ENCODE assay signal across 18 cellular contexts in the genomic region with DNA sequence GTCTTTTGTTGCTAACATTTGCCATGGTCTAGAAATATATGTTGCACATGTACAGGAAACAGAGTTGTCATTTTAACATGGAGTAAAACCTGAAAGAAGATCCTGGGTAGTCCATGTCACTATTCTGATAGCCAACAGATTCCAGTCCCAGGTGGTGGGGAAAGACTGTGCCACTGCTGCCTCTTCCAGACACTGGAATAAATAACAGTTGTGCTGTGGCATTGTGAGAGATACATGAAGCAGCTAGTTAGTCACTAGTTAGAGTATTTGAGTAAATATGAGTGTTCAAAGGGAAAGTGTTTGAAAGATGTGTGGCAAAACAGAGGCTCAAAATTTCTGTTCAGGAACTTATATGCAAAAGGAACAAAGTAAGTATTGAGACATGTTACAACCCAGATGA.
A peak's percentile ranks its signal among the peaks of the same experiment; 100 is the strongest.
DNase-seq lines count a peak whose midpoint lies in the region; ATAC-seq, FAIRE-seq and TF ChIP-seq lines count a peak whose summit lies in the region.
"Had no signal": no experiment of that assay in that cellular context is flagged by ENCODE, and none has a peak within 500 bp of the region (broad histone marks: within the 10 kb centered on the region; RNA-seq: fewer than 3 reads in every experiment).

No MANE protein-coding gene starts in this region.

- DNase-seq in DMS53 (lab: John Stamatoyannopoulos, UW) (peak; percentile 53), LHCN-M2 (ENCODE audit: low read depth) (peak; percentile 4), bronchial epithelial cell (ENCODE audit: low read depth) (peak; percentile 39), myocyte (ENCODE audit: low read depth) (peak; percentile 16), OCI-LY7 (ENCODE audit: low spot score) (no peak), GM19238 (ENCODE audit: insufficient read length, low spot score) (no peak), GM23248 (no peak)
- DNase-seq in activated CD4-positive, alpha-beta T cell treated with anti-CD3 and anti-CD28 coated beads for 36 hours = no peak
- DNase-seq: CD8-positive, alpha-beta T cell; COR-L47; DMS153; HCEC 1CT had no signal

- no peaks in the 10 kb centered on the region for H3K36me3 ChIP-seq in bronchial epithelial cell (ENCODE audit: control insufficient read depth, insufficient read depth, low read length)
- no peaks in the 10 kb centered on the region for H3K36me3 ChIP-seq in OCI-LY7 (ENCODE audit: insufficient read depth, low read length)
- no peaks in the 10 kb centered on the region for H3K36me3 ChIP-seq in GM23248 (ENCODE audit: low read depth)

- H3K9me3 ChIP-seq in OCI-LY7 (ENCODE audit: low read length) = no peaks in the 10 kb centered on the region
- no peaks in the 10 kb centered on the region for H3K9me3 ChIP-seq in GM23248 (ENCODE audit: low read depth)

- H3K27ac Mint-ChIP-seq in activated CD4-positive, alpha-beta T cell treated with anti-CD3 and anti-CD28 coated beads for 36 hours = no peak overlapping the region
- H3K27ac Mint-ChIP-seq: CD14-positive monocyte; CD8-positive, alpha-beta T cell; GM23338 had no signal

- H3K27me3 Mint-ChIP-seq in activated CD4-positive, alpha-beta T cell treated with anti-CD3 and anti-CD28 coated beads for 36 hours = no peaks in the 10 kb centered on the region

- H3K4me3 ChIP-seq in bronchial epithelial cell (ENCODE audit: low read depth, low read length) = no peak overlapping the region
- H3K4me3 ChIP-seq in OCI-LY7 (ENCODE audit: low read depth, low read length, poor library complexity, severe bottlenecking) = no peak overlapping the region
- H3K4me3 ChIP-seq in GM23248 = no peak overlapping the region
- H3K4me3 ChIP-seq: GM23338 had no signal

- H3K36me3 Mint-ChIP-seq in activated CD4-positive, alpha-beta T cell treated with anti-CD3 and anti-CD28 coated beads for 36 hours (ENCODE audit: low read depth) = no peaks in the 10 kb centered on the region
- H3K36me3 Mint-ChIP-seq: CD14-positive monocyte; CD8-positive, alpha-beta T cell had no signal

- in situ Hi-C loops in GM23248 (cut with MboI) = no loop called here

- no peak for ATAC-seq in activated CD4-positive, alpha-beta T cell treated with anti-CD3 and anti-CD28 coated beads for 36 hours
- ATAC-seq: CD8-positive, alpha-beta T cell; GM23338; HepG2 had no signal

- no peaks in the 10 kb centered on the region for H3F3A ChIP-seq in GM23248 (ENCODE audit: insufficient read depth)

- CTCF ChIA-PET in OCI-LY7 (lab: Charles Lee; ENCODE audit: unreplicated experiment) = no interaction called here
- CTCF ChIA-PET in activated CD4-positive, alpha-beta T cell treated with anti-CD3 and anti-CD28 coated beads for 36 hours (lab: Charles Lee) = no interaction called here

- no peak overlapping the region for H3K9ac ChIP-seq in GM23248

- BruUV-seq in OCI-LY7 (replicated peaks; lab: Mats Ljungman, UMichigan) = no TSS peak

- no peaks in the 10 kb centered on the region for H3K27me3 ChIP-seq in bronchial epithelial cell (ENCODE audit: control insufficient read depth, insufficient read depth, low read length)
- H3K27me3 ChIP-seq in GM23248 (replicated peaks; ENCODE audit: insufficient read depth) = no peaks in the 10 kb centered on the region

- intact Hi-C loops in OCI-LY7 (cut with micrococcal nuclease; ENCODE audit: unreplicated experiment) = no loop called here
- intact Hi-C loops in activated CD4-positive, alpha-beta T cell treated with anti-CD3 and anti-CD28 coated beads for 36 hours (cut with DNase I, micrococcal nuclease) = no loop called here

- H2AFZ ChIP-seq in OCI-LY7 (ENCODE audit: low read length) (no peak overlapping the region), GM23248 (no peak overlapping the region)
- H2AFZ ChIP-seq: GM23338 had no signal

- H3K4me2 ChIP-seq in OCI-LY7 (ENCODE audit: low read length) (no peak overlapping the region), GM23248 (ENCODE audit: unreplicated experiment) (no peak overlapping the region)
- H3K4me2 ChIP-seq: GM23338 had no signal

- FAIRE-seq in bronchial epithelial cell (lab: Jason Lieb, UNC) = no peak
- FAIRE-seq: D721Med, HepG2, HTR-8/SVneo had no signal

- H3K9me3 Mint-ChIP-seq in activated CD4-positive, alpha-beta T cell treated with anti-CD3 and anti-CD28 coated beads for 36 hours (ENCODE audit: low read depth) = no peaks in the 10 kb centered on the region
- H3K9me3 Mint-ChIP-seq: GM23338 had no signal

- POLR2A ChIA-PET in OCI-LY7 (lab: Charles Lee) = no interaction called here
- POLR2A ChIA-PET in activated CD4-positive, alpha-beta T cell treated with anti-CD3 and anti-CD28 coated beads for 36 hours (lab: Charles Lee) = no interaction called here

- H4K20me1 ChIP-seq in OCI-LY7 (ENCODE audit: insufficient read depth, low read length) (no peaks in the 10 kb centered on the region), GM23248 (ENCODE audit: insufficient read depth) (no peaks in the 10 kb centered on the region)

- TF ChIP-seq CTCF in bronchial epithelial cell (IDR thresholded peaks at IDR 0.05; ENCODE audit: insufficient read depth, low read length, severe bottlenecking) (no peak), OCI-LY7 (conservative IDR thresholded peaks at IDR 0.05; ENCODE audit: low read length) (no peak)

- no peak overlapping the region for H3K4me3 Mint-ChIP-seq in activated CD4-positive, alpha-beta T cell treated with anti-CD3 and anti-CD28 coated beads for 36 hours
- H3K4me3 Mint-ChIP-seq: CD14-positive monocyte; CD8-positive, alpha-beta T cell; GM23338 had no signal

- H3K9me2 ChIP-seq in OCI-LY7 (ENCODE audit: insufficient read depth, low read length) (no peaks in the 10 kb centered on the region), GM23248 (ENCODE audit: insufficient read depth) (no peaks in the 10 kb centered on the region)

- no peaks in the 10 kb centered on the region for H3K4me1 Mint-ChIP-seq in activated CD4-positive, alpha-beta T cell treated with anti-CD3 and anti-CD28 coated beads for 36 hours
- H3K4me1 Mint-ChIP-seq: CD14-positive monocyte had no signal

- H3K27ac ChIP-seq in OCI-LY7 (ENCODE audit: low read depth, low read length, poor library complexity, severe bottlenecking) (no peak overlapping the region), GM23248 (no peak overlapping the region)
- H3K27ac ChIP-seq: 22Rv1 had no signal

- H3K4me1 ChIP-seq in OCI-LY7 (ENCODE audit: insufficient read depth, low read length, poor library complexity, severe bottlenecking) = no peaks in the 10 kb centered on the region
- no peaks in the 10 kb centered on the region for H3K4me1 ChIP-seq in GM23248 (ENCODE audit: insufficient read depth)

- no peaks in the 10 kb centered on the region for H3K79me2 ChIP-seq in OCI-LY7 (ENCODE audit: insufficient read depth, low read depth, low read length)
- H3K79me2 ChIP-seq in GM23248 (ENCODE audit: insufficient read depth) = no peaks in the 10 kb centered on the region

Comparison
In these comparisons a context has a peak if more than half of its experiments do, and no peak if none do; other contexts are left out.
1. DNase-seq: peak in DMS53 (single experiment), LHCN-M2 (single experiment), bronchial epithelial cell (single experiment) and myocyte (single experiment); none in OCI-LY7 (single experiment), GM19238 (single experiment), activated CD4-positive, alpha-beta T cell treated with anti-CD3 and anti-CD28 coated beads for 36 hours (single experiment) and GM23248 (single experiment).